In the genomic region with DNA sequence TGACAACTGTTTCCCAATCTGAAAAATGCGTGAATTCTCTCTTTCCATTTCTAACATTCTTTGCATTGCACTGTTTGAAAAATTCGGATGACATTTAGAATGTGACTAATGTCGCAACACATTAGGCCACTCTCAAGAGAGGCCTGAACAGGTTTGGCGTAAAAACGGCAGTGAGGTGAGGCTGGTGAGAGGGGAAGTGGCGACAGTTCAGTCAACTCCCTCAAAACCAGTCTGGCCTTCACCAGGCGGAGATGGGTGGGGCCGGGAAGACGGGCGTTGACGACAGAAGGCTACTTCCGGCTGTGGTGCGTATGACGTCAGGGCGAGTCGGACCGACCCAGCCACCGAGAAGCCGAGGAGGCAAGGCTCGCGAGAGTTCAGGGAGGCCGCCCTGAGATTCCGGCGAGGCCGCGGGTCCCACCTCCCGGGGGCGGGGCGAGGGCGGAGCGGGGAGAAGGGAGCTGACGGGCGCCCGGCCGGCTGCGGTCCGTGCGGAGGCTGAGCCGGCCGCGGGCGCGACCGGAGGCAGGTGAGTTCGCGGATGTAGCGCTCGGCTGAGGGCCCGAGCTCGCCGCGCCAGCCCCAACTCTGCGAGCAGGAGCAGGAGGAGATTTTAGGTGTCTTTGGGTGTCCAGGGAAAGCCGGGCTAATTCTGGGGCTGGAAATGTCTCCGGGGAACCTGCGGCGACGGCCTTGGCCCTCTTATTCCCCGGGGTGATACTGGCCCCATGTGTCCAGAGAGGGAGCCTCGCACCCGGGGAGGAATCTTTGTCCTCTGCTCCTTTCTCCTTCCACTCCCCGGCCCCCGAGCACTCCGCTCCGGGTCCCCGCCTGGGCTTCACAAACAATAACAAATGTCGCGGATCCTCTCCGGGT, we compare ENCODE assay signal across 8 cellular contexts. TPM values are rescaled to one million over a fixed set of nuclear protein-coding genes. Genes with fewer than 3 reads are reported as not detected.
DNase-seq lines count a peak whose midpoint lies in the region; ATAC-seq and TF ChIP-seq lines count a peak whose summit lies in the region.

Gene STK38L, plus strand, starts transcription at position 483 of the 876 bp plus-strand sequence. CDS start 53,435 bp downstream, outside the sequence.

- no peaks in the 10 kb centered on the region for H3K27me3 Mint-ChIP-seq in activated T-cell treated with anti-CD3 and anti-CD28 coated beads, Interleukin-2, amount 50 U/mL, for 4 hours (ENCODE audit: low read depth)

- no peaks in the 10 kb centered on the region for H3K9me3 ChIP-seq in esophagus (ENCODE audit: control insufficient read depth in 2 of 2, insufficient read depth in 1 of 2, low read depth in 1 of 2, low read length in 1 of 2)
- no peaks in the 10 kb centered on the region for H3K9me3 ChIP-seq in muscle layer of colon (ENCODE audit: low read length)

- peaks cover 37% of the 10 kb centered on the region for H3K4me1 Mint-ChIP-seq in activated T-cell treated with anti-CD3 and anti-CD28 coated beads, Interleukin-2, amount 50 U/mL, for 4 hours (ENCODE audit: low read depth)

- H3K27ac ChIP-seq in esophagus (ENCODE audit: low read depth in 2 of 2, low read length in 1 of 2) = peak within 1 kb of the TSS; percentile 96 to 99
- H3K27ac ChIP-seq in muscle layer of colon (ENCODE audit: low read depth, low read length) = peak within 1 kb of the TSS; percentile 97

- peaks cover 7% of the 10 kb centered on the region for H3K9me3 Mint-ChIP-seq in activated T-cell treated with anti-CD3 and anti-CD28 coated beads, Interleukin-2, amount 50 U/mL, for 4 hours

- H3K4me1 ChIP-seq in esophagus (ENCODE audit: control insufficient read depth in 2 of 2, insufficient read depth in 2 of 2, low read length in 1 of 2) (no peaks in the 10 kb centered on the region), muscle layer of colon (ENCODE audit: insufficient read depth, low read length) (no peaks in the 10 kb centered on the region)

- ATAC-seq in GM21576 (IDR thresholded peaks at IDR 0.05; ENCODE audit: unreplicated experiment) = peak; percentile 90
- peak; percentile 98 to 99 for ATAC-seq in activated T-cell treated with anti-CD3 and anti-CD28 coated beads, Interleukin-2, amount 50 U/mL, for 4 hours

- H3K4me3 Mint-ChIP-seq in activated T-cell treated with anti-CD3 and anti-CD28 coated beads, Interleukin-2, amount 50 U/mL, for 4 hours = peak within 1 kb of the TSS; percentile 96

- H3K4me3 ChIP-seq in esophagus (ENCODE audit: low read depth in 1 of 2, low read length in 2 of 2) = peak within 1 kb of the TSS; percentile 90 to 98
- peak within 1 kb of the TSS; percentile 92 to 99 for H3K4me3 ChIP-seq in muscle layer of colon (ENCODE audit: low read depth in 1 of 2, low read length in 2 of 2)

- H3K36me3 ChIP-seq in esophagus (ENCODE audit: control insufficient read depth in 2 of 2, insufficient read depth in 2 of 2, low read length in 1 of 2) (no peaks in the 10 kb centered on the region), muscle layer of colon (ENCODE audit: insufficient read depth, low read length) (no peaks in the 10 kb centered on the region)

- H3K36me3 Mint-ChIP-seq in activated T-cell treated with anti-CD3 and anti-CD28 coated beads, Interleukin-2, amount 50 U/mL, for 4 hours (ENCODE audit: insufficient read depth) = no peaks in the 10 kb centered on the region

- H3K27me3 ChIP-seq in esophagus (ENCODE audit: control insufficient read depth in 1 of 2, insufficient read depth in 2 of 2, low read length in 2 of 2) = no peaks in the 10 kb centered on the region
- no peaks in the 10 kb centered on the region for H3K27me3 ChIP-seq in muscle layer of colon (ENCODE audit: control insufficient read depth in 1 of 2, insufficient read depth in 2 of 2, low read length in 2 of 2)

- peak; percentile 100 for DNase-seq in DMS53 treated with DMSO at 0.1 percent for 48 hours (lab: John Stamatoyannopoulos, UW; ENCODE audit: unreplicated experiment)
- peak; percentile 96 for DNase-seq in activated T-cell treated with anti-CD3 and anti-CD28 coated beads, Interleukin-2, amount 50 U/mL, for 4 hours
- DNase-seq in stimulated activated CD8-positive, alpha-beta memory T cell treated with anti-CD3 and anti-CD28 coated beads, Interleukin-7, amount 100 ng/mL, for 24 hours (ENCODE audit: low read depth) = peak; percentile 96

- H3K9ac ChIP-seq in muscle layer of colon (ENCODE audit: low read length) = peak within 1 kb of the TSS; percentile 100

- 5% methylated on average over 64 to 69 of the region's 69 CpGs for WGBS in esophagus, 2 donors

- no peak for TF ChIP-seq EP300 in Ishikawa (IDR thresholded peaks at IDR 0.05; ENCODE audit: borderline replicate concordance)

- TF ChIP-seq RAD21 in Ishikawa (IDR thresholded peaks at IDR 0.05; ENCODE audit: low read depth) = peak; percentile 42

TF ChIP-seq in Ishikawa, 13 proteins besides CTCF, POLR2A, EP300 and RAD21 (continues in another document):
- TF ChIP-seq TCF12 (IDR thresholded peaks at IDR 0.05; ENCODE audit: low read depth) = peak; percentile 11; the same call in 1 of the 2 replicates
- TF ChIP-seq TEAD4 (IDR thresholded peaks at IDR 0.05) = no peak
- 0 out of 2 replicates have a peak, but pooled peaks have one; percentile 25 for TF ChIP-seq NFIC (IDR thresholded peaks at IDR 0.05)
- peak; percentile 72 for TF ChIP-seq MAX (IDR thresholded peaks at IDR 0.05)
- TF ChIP-seq, protein P1, sequence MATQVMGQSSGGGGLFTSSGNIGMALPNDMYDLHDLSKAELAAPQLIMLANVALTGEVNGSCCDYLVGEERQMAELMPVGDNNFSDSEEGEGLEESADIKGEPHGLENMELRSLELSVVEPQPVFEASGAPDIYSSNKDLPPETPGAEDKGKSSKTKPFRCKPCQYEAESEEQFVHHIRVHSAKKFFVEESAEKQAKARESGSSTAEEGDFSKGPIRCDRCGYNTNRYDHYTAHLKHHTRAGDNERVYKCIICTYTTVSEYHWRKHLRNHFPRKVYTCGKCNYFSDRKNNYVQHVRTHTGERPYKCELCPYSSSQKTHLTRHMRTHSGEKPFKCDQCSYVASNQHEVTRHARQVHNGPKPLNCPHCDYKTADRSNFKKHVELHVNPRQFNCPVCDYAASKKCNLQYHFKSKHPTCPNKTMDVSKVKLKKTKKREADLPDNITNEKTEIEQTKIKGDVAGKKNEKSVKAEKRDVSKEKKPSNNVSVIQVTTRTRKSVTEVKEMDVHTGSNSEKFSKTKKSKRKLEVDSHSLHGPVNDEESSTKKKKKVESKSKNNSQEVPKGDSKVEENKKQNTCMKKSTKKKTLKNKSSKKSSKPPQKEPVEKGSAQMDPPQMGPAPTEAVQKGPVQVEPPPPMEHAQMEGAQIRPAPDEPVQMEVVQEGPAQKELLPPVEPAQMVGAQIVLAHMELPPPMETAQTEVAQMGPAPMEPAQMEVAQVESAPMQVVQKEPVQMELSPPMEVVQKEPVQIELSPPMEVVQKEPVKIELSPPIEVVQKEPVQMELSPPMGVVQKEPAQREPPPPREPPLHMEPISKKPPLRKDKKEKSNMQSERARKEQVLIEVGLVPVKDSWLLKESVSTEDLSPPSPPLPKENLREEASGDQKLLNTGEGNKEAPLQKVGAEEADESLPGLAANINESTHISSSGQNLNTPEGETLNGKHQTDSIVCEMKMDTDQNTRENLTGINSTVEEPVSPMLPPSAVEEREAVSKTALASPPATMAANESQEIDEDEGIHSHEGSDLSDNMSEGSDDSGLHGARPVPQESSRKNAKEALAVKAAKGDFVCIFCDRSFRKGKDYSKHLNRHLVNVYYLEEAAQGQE (IDR thresholded peaks at IDR 0.05; ENCODE audit: low read depth) = no peak

TF ChIP-seq in PFSK-1, 5 proteins besides CTCF, POLR2A, EP300 and RAD21:
- TF ChIP-seq TAF1 (IDR thresholded peaks at IDR 0.05; ENCODE audit: borderline replicate concordance, insufficient read depth, low read length) = peak; percentile 49; the same call in 1 of the 2 replicates
- TF ChIP-seq SIN3A (IDR thresholded peaks at IDR 0.05; ENCODE audit: borderline replicate concordance, insufficient read depth, low read length) = no peak
- peak; percentile 65 for TF ChIP-seq FOXP2 (optimal IDR thresholded peaks at IDR 0.05; ENCODE audit: borderline replicate concordance, extremely low read depth, extremely low read length, insufficient read depth)
- TF ChIP-seq POLR2AphosphoS5 (IDR thresholded peaks at IDR 0.05; ENCODE audit: low read depth, low read length) = peak; percentile 51

RNA-seq across cellular contexts. Expression of gene STK38L, which starts in this region (rescaled TPM):
- 2.1 TPM for polyA plus RNA-seq in PFSK-1 (2012; ENCODE audit: insufficient read length, low read depth)
- total RNA-seq in activated T-cell treated with anti-CD3 and anti-CD28 coated beads, Interleukin-2, amount 50 U/mL, for 4 hours = 10 to 100 TPM; 20.0 to 22.4 (median 22.3) TPM
- polyA plus RNA-seq in esophagus = 10 to 100 TPM; 10.9 to 11.9 TPM

Comparison
In these comparisons a context has a peak if more than half of its experiments do, and no peak if none do; other contexts are left out.
1. Peak in every context shown above with its lines: DNase-seq, ATAC-seq, H3K4me3 ChIP-seq and H3K27ac ChIP-seq.